In genomic region chr16:81314603-81315270, GRCh38 we compare ENCODE assay signal across 8 cellular contexts. TPM values are rescaled to one million over a fixed set of nuclear protein-coding genes. Genes with fewer than 3 reads are reported as not detected.
DNase-seq lines count a peak whose midpoint lies in the region; ATAC-seq and TF ChIP-seq lines count a peak whose summit lies in the region.

Gene GAN (plus strand): TSS chr16:81314962. CDS start chr16:81315114, 152 bp downstream.

- no peaks in the 10 kb centered on the region for H3F3A ChIP-seq in SU-DHL-6 (ENCODE audit: insufficient read depth)

- DNase-seq in NCI-H1417 (lab: John Stamatoyannopoulos, UW) (peak; percentile 84 to 96 (median 92)), Right ventricle myocardium inferior (ENCODE audit: missing footprints) (peak; percentile 98), ovary (peak; percentile 93 to 96 (median 94)), thyroid gland (peak; percentile 96)
- peak; percentile 94 for DNase-seq in activated naive CD8-positive, alpha-beta T cell treated with anti-CD3 and anti-CD28 coated beads, Interleukin-2, amount 50 U/mL, for 24 hours

- H3K27ac Mint-ChIP-seq in activated naive CD8-positive, alpha-beta T cell treated with anti-CD3 and anti-CD28 coated beads, Interleukin-2, amount 50 U/mL, for 24 hours, result peak within 1 kb of the TSS; percentile 86

- H3K4me3 Mint-ChIP-seq in activated naive CD8-positive, alpha-beta T cell treated with anti-CD3 and anti-CD28 coated beads, Interleukin-2, amount 50 U/mL, for 24 hours, result peak within 1 kb of the TSS; percentile 86

- TF ChIP-seq CTCF in GM12875 (IDR thresholded peaks at IDR 0.05; ENCODE audit: borderline replicate concordance, insufficient read depth, low read depth, low read length) (no peak), SU-DHL-6 (IDR thresholded peaks at IDR 0.05; ENCODE audit: insufficient read depth, low read length, poor library complexity, severe bottlenecking) (no peak), ovary (IDR thresholded peaks at IDR 0.05) (peak in 1 of 3 donors; percentile 19), thyroid gland (IDR thresholded peaks at IDR 0.05) (no peak)

- intact Hi-C loops in Right ventricle myocardium inferior (cut with DNase I) (loop anchor here (5.0 to 10.0 kb wide), 3 partner anchors 50 to 277 kb away; partner anchors contain the start of gene ATMIN), ovary (cut with DNase I) (loop anchor here in 1 of 4 donors (10.0 kb wide), 1 partner anchor 110 kb away; no protein-coding TSS in a partner anchor), thyroid gland (cut with DNase I) (loop anchor here (10.0 kb wide), 2 partner anchors 220 to 310 kb away; partner anchors contain the start of genes CENPN, CMC2 and GCSH)

- 0 to 1% (median 1%) methylated on average over 56 to 75 of the region's 75 CpGs for WGBS in ovary, 3 donors
- WGBS in thyroid gland, 2 donors, result 1% methylated on average over 23 to 29 of the region's 75 CpGs

- no peaks in the 10 kb centered on the region for H3K9me2 ChIP-seq in SU-DHL-6 (replicated peaks; ENCODE audit: insufficient read depth, low read length)

- peak within 1 kb of the TSS; percentile 67 for H3K9ac ChIP-seq in SU-DHL-6 (ENCODE audit: low read length)

- H3K9me3 ChIP-seq in SU-DHL-6 (ENCODE audit: insufficient read depth, low read length) (no peaks in the 10 kb centered on the region), ovary (no peaks in the 10 kb centered on the region), thyroid gland (no peaks in the 10 kb centered on the region)

- H3K36me3 Mint-ChIP-seq in activated naive CD8-positive, alpha-beta T cell treated with anti-CD3 and anti-CD28 coated beads, Interleukin-2, amount 50 U/mL, for 24 hours (ENCODE audit: low read depth), result peaks cover 1% of the 10 kb centered on the region

- peak within 1 kb of the TSS; percentile 52 for H2AFZ ChIP-seq in SU-DHL-6 (ENCODE audit: low read depth, low read length, severe bottlenecking)

- no peaks in the 10 kb centered on the region for H3K27me3 Mint-ChIP-seq in activated naive CD8-positive, alpha-beta T cell treated with anti-CD3 and anti-CD28 coated beads, Interleukin-2, amount 50 U/mL, for 24 hours

- TF ChIP-seq EP300 in ovary (IDR thresholded peaks at IDR 0.05), result peak; percentile 6

- H3K4me3 ChIP-seq in GM12875 (ENCODE audit: low read depth, low read length) (peak within 1 kb of the TSS; percentile 79), SU-DHL-6 (ENCODE audit: insufficient read depth, low read length, poor library complexity, severe bottlenecking) (peak within 1 kb of the TSS; percentile 72), ovary (peak within 1 kb of the TSS; percentile 80), thyroid gland (replicated peaks in 1 of 3) (peak within 1 kb of the TSS; percentile 50 to 78 (median 71))

- 0 out of 2 replicates have a peak, but pooled peaks cover 11% of the 10 kb centered on the region for H3K79me2 ChIP-seq in SU-DHL-6 (ENCODE audit: insufficient read depth, low read length)

- ATAC-seq in HG02763 (IDR thresholded peaks at IDR 0.05; ENCODE audit: unreplicated experiment) (peak; percentile 92), Right ventricle myocardium inferior (peak; percentile 97)
- peak; percentile 88 for ATAC-seq in activated naive CD8-positive, alpha-beta T cell treated with anti-CD3 and anti-CD28 coated beads, Interleukin-2, amount 50 U/mL, for 24 hours

- H3K27ac ChIP-seq in SU-DHL-6 (ENCODE audit: low read depth, low read length) (no peak within 1 kb of the TSS; the same call in 1 of the 2 replicates), ovary (peak within 1 kb of the TSS; percentile 82 to 86), thyroid gland (peak within 1 kb of the TSS; percentile 64 to 91 (median 89))

- H3K4me2 ChIP-seq in SU-DHL-6 (ENCODE audit: low read depth, low read length, poor library complexity, severe bottlenecking), result peak within 1 kb of the TSS; percentile 86

- peaks cover 11% of the 10 kb centered on the region for H4K20me1 ChIP-seq in SU-DHL-6 (ENCODE audit: low read depth, low read length)

- H3K4me1 Mint-ChIP-seq in activated naive CD8-positive, alpha-beta T cell treated with anti-CD3 and anti-CD28 coated beads, Interleukin-2, amount 50 U/mL, for 24 hours, result peaks cover 68% of the 10 kb centered on the region

- no peaks in the 10 kb centered on the region for H3K27me3 ChIP-seq in SU-DHL-6 (ENCODE audit: low read length)
- no peaks in the 10 kb centered on the region for H3K27me3 ChIP-seq in ovary
- no peaks in the 10 kb centered on the region for H3K27me3 ChIP-seq in thyroid gland

- H3K36me3 ChIP-seq in SU-DHL-6 (ENCODE audit: low read length) (no peaks in the 10 kb centered on the region), ovary (no peaks in the 10 kb centered on the region), thyroid gland (no peaks in the 10 kb centered on the region)

- TF ChIP-seq POLR2A in ovary (IDR thresholded peaks at IDR 0.05) (peak; percentile 87), thyroid gland (IDR thresholded peaks at IDR 0.05) (peak; percentile 32 to 95)

- peaks cover 7% of the 10 kb centered on the region for H3K4me1 ChIP-seq in ovary (ENCODE audit: insufficient read depth)
- peaks cover 15 to 24% of the 10 kb centered on the region in 2 donors for H3K4me1 ChIP-seq in thyroid gland

- H3K9me3 Mint-ChIP-seq in activated naive CD8-positive, alpha-beta T cell treated with anti-CD3 and anti-CD28 coated beads, Interleukin-2, amount 50 U/mL, for 24 hours, result no peaks in the 10 kb centered on the region

RNA-seq across cellular contexts. Expression of gene GAN, which starts in this region (rescaled TPM):
- total RNA-seq in Right ventricle myocardium inferior (8.5 TPM), ovary (10 to 100 TPM in 4 of 7 donors, 1 to 10 TPM in 3; 4.5 to 11.5 (median 10.1) TPM), thyroid gland (10 to 100 TPM in 1 of 4 donors, 1 to 10 TPM in 3; 8.7 to 12.8 (median 9.5) TPM)
- 1 to 10 TPM; 1.1 to 2.1 TPM for polyA plus RNA-seq in ovary
